Comparison of ENCODE assay signal across 1 cellular context in genomic region chr3:10140996-10141546, GRCh38.
TF ChIP-seq lines count a peak whose summit lies in the region.

No MANE protein-coding gene starts in this region.

TF ChIP-seq in endothelial cell of umbilical vein, 7 proteins besides CTCF, POLR2A, EP300 and RAD21:
- TF ChIP-seq MYC (IDR thresholded peaks at IDR 0.05; ENCODE audit: low read depth, low read length) (no peak), POLR2AphosphoS5 (IDR thresholded peaks at IDR 0.05; ENCODE audit: insufficient read depth, low read depth, low read length) (no peak), EZH2 (IDR thresholded peaks at IDR 0.05; ENCODE audit: borderline replicate concordance, low read depth, low read length, severe bottlenecking) (no peak), FOS (IDR thresholded peaks at IDR 0.05; ENCODE audit: borderline replicate concordance, insufficient read depth, low read length) (no peak)
